Comparison of ENCODE assay signal across 27 cellular contexts in the genomic region with DNA sequence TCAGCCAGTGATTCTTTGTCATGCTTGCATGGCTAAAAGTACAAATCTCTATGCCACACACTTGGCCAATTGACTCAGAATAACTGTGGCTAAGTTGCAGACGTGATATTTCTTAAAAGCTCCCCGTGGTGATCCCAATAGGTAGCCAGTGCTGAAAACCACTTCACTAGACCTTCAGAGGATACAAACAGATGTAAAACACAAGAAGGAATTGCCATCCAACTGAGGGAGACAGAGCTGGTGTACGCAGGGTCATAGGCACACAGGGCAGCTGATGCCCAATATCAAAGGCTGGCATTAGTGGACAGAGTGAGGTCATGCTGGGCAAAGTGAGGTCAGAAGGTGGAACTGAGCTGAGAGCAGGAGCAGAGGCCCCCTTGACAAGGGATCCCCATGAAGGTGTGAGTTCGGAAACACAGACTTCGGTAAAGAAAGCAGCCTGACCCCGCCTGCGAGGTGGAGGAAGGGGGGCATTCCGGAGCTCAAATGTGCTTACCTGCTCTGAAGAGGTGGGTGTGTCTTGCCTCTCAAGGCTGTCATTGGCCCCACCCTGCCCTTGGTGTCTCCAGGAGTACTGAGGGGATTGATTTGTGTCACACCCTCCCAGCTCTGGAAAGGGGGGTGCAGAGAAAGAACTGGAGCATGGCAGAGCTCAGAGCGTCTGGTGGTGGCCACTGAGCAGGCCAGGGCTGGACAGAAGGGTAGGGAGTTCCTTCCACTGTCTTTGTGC.
"Had no signal": no experiment of that assay in that cellular context is flagged by ENCODE, and none has a peak within 500 bp of the region (broad histone marks: within the 10 kb centered on the region; RNA-seq: fewer than 3 reads in every experiment).

No MANE protein-coding gene starts in this region.

- H3K27ac ChIP-seq: adrenal gland, dorsolateral prefrontal cortex, gastroesophageal sphincter, left lung, pancreas, psoas muscle, stomach, transverse colon, WERI-Rb-1 had no signal

- H3K4me3 ChIP-seq: adrenal gland, dorsolateral prefrontal cortex, gastroesophageal sphincter, left lung, pancreas, psoas muscle, stomach, transverse colon had no signal

- FAIRE-seq: astrocyte, colon, pancreas, TTC549 had no signal

- H3K27ac Mint-ChIP-seq: activated naive CD8-positive, alpha-beta T cell; activated T-helper 2 cell treated with anti-CD3 and anti-CD28 coated beads, Interferon-gamma antibody, Interleukin-2, Interleukin-4, amounts not matched to agents 10 μg/mL and 5 μg/mL and 100 μg/mL, durations not matched to agents 14 hours and 24 hours and 36 hours; mesothelial cell of epicardium; natural killer cell treated with Interleukin-12 subunit alpha and Interleukin-12 subunit beta and Interleukin-15 and Interleukin-18, amount 100 ng/mL, for 72 hours; stimulated activated effector memory CD8-positive, alpha-beta T cell treated with anti-CD3 and anti-CD28 coated beads, Interleukin-12 subunit alpha, Interleukin-12 subunit beta, amount 100 ng/mL, for 72 hours had no signal

- H3K4me3 Mint-ChIP-seq: activated naive CD8-positive, alpha-beta T cell; activated T-cell treated with anti-CD3 and anti-CD28 coated beads, Interleukin-2, amount 50 U/mL, for 4 hours; mesothelial cell of epicardium; natural killer cell treated with Interleukin-12 subunit alpha and Interleukin-12 subunit beta and Interleukin-15 and Interleukin-18, amount 100 ng/mL, for 72 hours; stimulated activated effector memory CD8-positive, alpha-beta T cell treated with anti-CD3 and anti-CD28 coated beads, Interleukin-12 subunit alpha, Interleukin-12 subunit beta, amount 100 ng/mL, for 72 hours had no signal

- H3K4me1 Mint-ChIP-seq: stimulated activated effector memory CD8-positive, alpha-beta T cell treated with anti-CD3 and anti-CD28 coated beads, Interleukin-12 subunit alpha, Interleukin-12 subunit beta, amount 100 ng/mL, for 72 hours had no signal

- ATAC-seq: activated T-cell treated with anti-CD3 and anti-CD28 coated beads, Interleukin-2, amount 50 U/mL, for 4 hours; gastroesophageal sphincter; left lung; natural killer cell treated with Interleukin-12 subunit alpha and Interleukin-12 subunit beta and Interleukin-15 and Interleukin-18, amount 100 ng/mL, for 72 hours; pancreas; psoas muscle; right cardiac atrium; stimulated activated effector memory CD8-positive, alpha-beta T cell treated with anti-CD3 and anti-CD28 coated beads, Interleukin-12 subunit alpha, Interleukin-12 subunit beta, amount 100 ng/mL, for 72 hours had no signal

- H3K9me3 Mint-ChIP-seq: activated T-cell treated with anti-CD3 and anti-CD28 coated beads, Interleukin-2, amount 50 U/mL, for 4 hours; activated T-helper 2 cell treated with anti-CD3 and anti-CD28 coated beads, Interferon-gamma antibody, Interleukin-2, Interleukin-4, amounts not matched to agents 10 μg/mL and 5 μg/mL and 100 μg/mL, durations not matched to agents 14 hours and 24 hours and 36 hours; mesothelial cell of epicardium; natural killer cell treated with Interleukin-12 subunit alpha and Interleukin-12 subunit beta and Interleukin-15 and Interleukin-18, amount 100 ng/mL, for 72 hours; stimulated activated effector memory CD8-positive, alpha-beta T cell treated with anti-CD3 and anti-CD28 coated beads, Interleukin-12 subunit alpha, Interleukin-12 subunit beta, amount 100 ng/mL, for 72 hours had no signal

- H3K36me3 ChIP-seq: adrenal gland, gastroesophageal sphincter, left lung, pancreas, stomach, transverse colon, WERI-Rb-1 had no signal

- H3K4me1 ChIP-seq: adrenal gland, gastroesophageal sphincter, left lung, pancreas, psoas muscle, stomach, transverse colon had no signal

- DNase-seq: activated CD4-positive, alpha-beta T cell treated with anti-CD3 and anti-CD28 coated beads for 1 hour; activated CD8-positive, alpha-beta memory T cell treated with anti-CD3 and anti-CD28 coated beads, Interleukin-2, amount 50 U/mL, for 48 hours; activated naive CD4-positive, alpha-beta T cell; activated T-cell treated with anti-CD3 and anti-CD28 coated beads, Interleukin-2, amount 50 U/mL, for 4 hours; central memory CD4-positive, alpha-beta T cell; dorsolateral prefrontal cortex; head of caudate nucleus; left lung; mammary epithelial cell; pancreas; psoas muscle; right cardiac atrium; stimulated activated CD4-positive, alpha-beta T cell treated with anti-CD3 and anti-CD28 coated beads, Interleukin-12 subunit alpha, Interleukin-12 subunit beta, amount 100 ng/mL, for 4 hours; stomach; T-helper 1 cell; transverse colon; WERI-Rb-1 had no signal

- H3K36me3 Mint-ChIP-seq: activated naive CD8-positive, alpha-beta T cell; mesothelial cell of epicardium; natural killer cell treated with Interleukin-12 subunit alpha and Interleukin-12 subunit beta and Interleukin-15 and Interleukin-18, amount 100 ng/mL, for 72 hours; stimulated activated effector memory CD8-positive, alpha-beta T cell treated with anti-CD3 and anti-CD28 coated beads, Interleukin-12 subunit alpha, Interleukin-12 subunit beta, amount 100 ng/mL, for 72 hours had no signal

- H3K27me3 ChIP-seq: adrenal gland, pancreas, transverse colon had no signal

- H3K9me3 ChIP-seq: adrenal gland, gastroesophageal sphincter, left lung, pancreas, psoas muscle, stomach, transverse colon had no signal
